In genomic region chr2:70248810-70249438, GRCh38 we compare ENCODE assay signal across 1 cellular context.
TF ChIP-seq lines count a peak whose summit lies in the region.

No MANE protein-coding gene starts in this region.

TF ChIP-seq in HepG2, 621 proteins besides CTCF, POLR2A, EP300 and RAD21 (continued from another document and continues in another):
- TF ChIP-seq ZBTB43 (CRISPR knock-in tag; conservative IDR thresholded peaks at IDR 0.05) (no peak; the same call in 1 of the 2 replicates), ZNF225 (CRISPR knock-in tag; IDR thresholded peaks at IDR 0.05) (no peak), NR2F1 (CRISPR knock-in tag; IDR thresholded peaks at IDR 0.05) (0 out of 4 replicates have a peak, but pooled peaks of 1 of the 2 experiments have one; percentile 10), ZNF567 (CRISPR knock-in tag; IDR thresholded peaks at IDR 0.05; ENCODE audit: borderline replicate concordance) (no peak), ZNF724P (CRISPR knock-in tag; IDR thresholded peaks at IDR 0.05; ENCODE audit: borderline replicate concordance) (no peak), FOXK1 (CRISPR knock-in tag; IDR thresholded peaks at IDR 0.05; ENCODE audit: borderline replicate concordance, low read depth) (peak; percentile 94; the same call in 1 of the 2 replicates), NFIB (CRISPR knock-in tag; IDR thresholded peaks at IDR 0.05; ENCODE audit: borderline replicate concordance) (no peak), ZSCAN5A (CRISPR knock-in tag; IDR thresholded peaks at IDR 0.05; ENCODE audit: borderline replicate concordance) (no peak), ARNTL (CRISPR knock-in tag; IDR thresholded peaks at IDR 0.05) (peak; percentile 49; the same call in 1 of the 2 replicates), MAFF (IDR thresholded peaks at IDR 0.05; ENCODE audit: low read depth, low read length) (no peak), ZNF263 (CRISPR knock-in tag; IDR thresholded peaks at IDR 0.05) (no peak; the same call in 1 of the 2 replicates), RFX1 (IDR thresholded peaks at IDR 0.05) (no peak), TBX3 (IDR thresholded peaks at IDR 0.05; ENCODE audit: borderline replicate concordance) (peak; percentile 23; the same call in 1 of the 2 replicates), NR2F2 (IDR thresholded peaks at IDR 0.05; ENCODE audit: borderline replicate concordance, low read depth) (peak; percentile 55; the same call in 1 of the 2 replicates), ZNF747 (CRISPR knock-in tag; IDR thresholded peaks at IDR 0.05; ENCODE audit: borderline replicate concordance) (no peak), ZMYM3 (CRISPR knock-in tag; IDR thresholded peaks at IDR 0.05) (no peak), PRMT3 (CRISPR knock-in tag; IDR thresholded peaks at IDR 0.05; ENCODE audit: borderline replicate concordance, low read depth) (no peak), MIER2 (CRISPR knock-in tag; IDR thresholded peaks at IDR 0.05) (0 out of 2 replicates have a peak, but pooled peaks have one; percentile 19), ZNF7 (CRISPR knock-in tag; IDR thresholded peaks at IDR 0.05) (0 out of 2 replicates have a peak, but pooled peaks have one; percentile 7), SATB2 (CRISPR knock-in tag; IDR thresholded peaks at IDR 0.05) (no peak; the same call in 1 of the 2 replicates), ATRX (CRISPR knock-in tag; IDR thresholded peaks at IDR 0.05; ENCODE audit: borderline replicate concordance) (no peak), HHEX (CRISPR knock-in tag; IDR thresholded peaks at IDR 0.05) (no peak), TGIF2 (CRISPR knock-in tag; IDR thresholded peaks at IDR 0.05) (peak; percentile 59; the same call in 1 of the 2 replicates), MAFK (conservative IDR thresholded peaks at IDR 0.05 in 1 of 2, IDR thresholded peaks at IDR 0.05 in 1 of 2; ENCODE audit: low read length in 2 of 2) (no peak), ZNF569 (CRISPR knock-in tag; IDR thresholded peaks at IDR 0.05; ENCODE audit: borderline replicate concordance) (no peak), FOXC1 (CRISPR knock-in tag; IDR thresholded peaks at IDR 0.05; ENCODE audit: borderline replicate concordance) (peak; percentile 6; the same call in 1 of the 2 replicates), JUN (CRISPR knock-in tag; IDR thresholded peaks at IDR 0.05) (peak; percentile 33), HCFC1 (IDR thresholded peaks at IDR 0.05; ENCODE audit: low read depth, low read length) (no peak), ZC3H4 (CRISPR knock-in tag; IDR thresholded peaks at IDR 0.05; ENCODE audit: borderline replicate concordance) (no peak), ZNF496 (CRISPR knock-in tag; IDR thresholded peaks at IDR 0.05; ENCODE audit: insufficient replicate concordance) (no peak), ISX (CRISPR knock-in tag; conservative IDR thresholded peaks at IDR 0.05) (no peak), ELF1 (CRISPR knock-in tag; IDR thresholded peaks at IDR 0.05) (no peak), ZNF780A (CRISPR knock-in tag; IDR thresholded peaks at IDR 0.05) (no peak), ZNF766 (CRISPR knock-in tag; IDR thresholded peaks at IDR 0.05; ENCODE audit: borderline replicate concordance) (no peak), MZF1 (CRISPR knock-in tag; IDR thresholded peaks at IDR 0.05; ENCODE audit: borderline replicate concordance) (no peak)
- TF ChIP-seq, protein P1, sequence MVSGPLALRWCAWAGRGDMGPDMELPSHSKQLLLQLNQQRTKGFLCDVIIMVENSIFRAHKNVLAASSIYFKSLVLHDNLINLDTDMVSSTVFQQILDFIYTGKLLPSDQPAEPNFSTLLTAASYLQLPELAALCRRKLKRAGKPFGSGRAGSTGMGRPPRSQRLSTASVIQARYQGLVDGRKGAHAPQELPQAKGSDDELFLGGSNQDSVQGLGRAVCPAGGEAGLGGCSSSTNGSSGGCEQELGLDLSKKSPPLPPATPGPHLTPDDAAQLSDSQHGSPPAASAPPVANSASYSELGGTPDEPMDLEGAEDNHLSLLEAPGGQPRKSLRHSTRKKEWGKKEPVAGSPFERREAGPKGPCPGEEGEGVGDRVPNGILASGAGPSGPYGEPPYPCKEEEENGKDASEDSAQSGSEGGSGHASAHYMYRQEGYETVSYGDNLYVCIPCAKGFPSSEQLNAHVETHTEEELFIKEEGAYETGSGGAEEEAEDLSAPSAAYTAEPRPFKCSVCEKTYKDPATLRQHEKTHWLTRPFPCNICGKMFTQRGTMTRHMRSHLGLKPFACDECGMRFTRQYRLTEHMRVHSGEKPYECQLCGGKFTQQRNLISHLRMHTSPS (CRISPR knock-in tag; IDR thresholded peaks at IDR 0.05; ENCODE audit: low read depth) = no peak
- TF ChIP-seq, protein P2, sequence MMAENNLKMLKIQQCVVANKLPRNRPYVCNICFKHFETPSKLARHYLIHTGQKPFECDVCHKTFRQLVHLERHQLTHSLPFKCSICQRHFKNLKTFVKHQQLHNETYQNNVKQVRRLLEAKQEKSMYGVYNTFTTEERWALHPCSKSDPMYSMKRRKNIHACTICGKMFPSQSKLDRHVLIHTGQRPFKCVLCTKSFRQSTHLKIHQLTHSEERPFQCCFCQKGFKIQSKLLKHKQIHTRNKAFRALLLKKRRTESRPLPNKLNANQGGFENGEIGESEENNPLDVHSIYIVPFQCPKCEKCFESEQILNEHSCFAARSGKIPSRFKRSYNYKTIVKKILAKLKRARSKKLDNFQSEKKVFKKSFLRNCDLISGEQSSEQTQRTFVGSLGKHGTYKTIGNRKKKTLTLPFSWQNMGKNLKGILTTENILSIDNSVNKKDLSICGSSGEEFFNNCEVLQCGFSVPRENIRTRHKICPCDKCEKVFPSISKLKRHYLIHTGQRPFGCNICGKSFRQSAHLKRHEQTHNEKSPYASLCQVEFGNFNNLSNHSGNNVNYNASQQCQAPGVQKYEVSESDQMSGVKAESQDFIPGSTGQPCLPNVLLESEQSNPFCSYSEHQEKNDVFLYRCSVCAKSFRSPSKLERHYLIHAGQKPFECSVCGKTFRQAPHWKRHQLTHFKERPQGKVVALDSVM (CRISPR knock-in tag; IDR thresholded peaks at IDR 0.05) = peak; percentile 49; the same call in 1 of the 2 replicates
- TF ChIP-seq, protein P3, sequence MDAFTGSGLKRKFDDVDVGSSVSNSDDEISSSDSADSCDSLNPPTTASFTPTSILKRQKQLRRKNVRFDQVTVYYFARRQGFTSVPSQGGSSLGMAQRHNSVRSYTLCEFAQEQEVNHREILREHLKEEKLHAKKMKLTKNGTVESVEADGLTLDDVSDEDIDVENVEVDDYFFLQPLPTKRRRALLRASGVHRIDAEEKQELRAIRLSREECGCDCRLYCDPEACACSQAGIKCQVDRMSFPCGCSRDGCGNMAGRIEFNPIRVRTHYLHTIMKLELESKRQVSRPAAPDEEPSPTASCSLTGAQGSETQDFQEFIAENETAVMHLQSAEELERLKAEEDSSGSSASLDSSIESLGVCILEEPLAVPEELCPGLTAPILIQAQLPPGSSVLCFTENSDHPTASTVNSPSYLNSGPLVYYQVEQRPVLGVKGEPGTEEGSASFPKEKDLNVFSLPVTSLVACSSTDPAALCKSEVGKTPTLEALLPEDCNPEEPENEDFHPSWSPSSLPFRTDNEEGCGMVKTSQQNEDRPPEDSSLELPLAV (CRISPR knock-in tag; conservative IDR thresholded peaks at IDR 0.05; ENCODE audit: low read depth) = no peak
- TF ChIP-seq, protein P4, sequence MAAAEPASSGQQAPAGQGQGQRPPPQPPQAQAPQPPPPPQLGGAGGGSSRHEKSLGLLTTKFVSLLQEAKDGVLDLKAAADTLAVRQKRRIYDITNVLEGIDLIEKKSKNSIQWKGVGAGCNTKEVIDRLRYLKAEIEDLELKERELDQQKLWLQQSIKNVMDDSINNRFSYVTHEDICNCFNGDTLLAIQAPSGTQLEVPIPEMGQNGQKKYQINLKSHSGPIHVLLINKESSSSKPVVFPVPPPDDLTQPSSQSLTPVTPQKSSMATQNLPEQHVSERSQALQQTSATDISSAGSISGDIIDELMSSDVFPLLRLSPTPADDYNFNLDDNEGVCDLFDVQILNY (CRISPR knock-in tag; conservative IDR thresholded peaks at IDR 0.05) = no peak; the same call in 1 of the 2 replicates
- TF ChIP-seq, protein P5, sequence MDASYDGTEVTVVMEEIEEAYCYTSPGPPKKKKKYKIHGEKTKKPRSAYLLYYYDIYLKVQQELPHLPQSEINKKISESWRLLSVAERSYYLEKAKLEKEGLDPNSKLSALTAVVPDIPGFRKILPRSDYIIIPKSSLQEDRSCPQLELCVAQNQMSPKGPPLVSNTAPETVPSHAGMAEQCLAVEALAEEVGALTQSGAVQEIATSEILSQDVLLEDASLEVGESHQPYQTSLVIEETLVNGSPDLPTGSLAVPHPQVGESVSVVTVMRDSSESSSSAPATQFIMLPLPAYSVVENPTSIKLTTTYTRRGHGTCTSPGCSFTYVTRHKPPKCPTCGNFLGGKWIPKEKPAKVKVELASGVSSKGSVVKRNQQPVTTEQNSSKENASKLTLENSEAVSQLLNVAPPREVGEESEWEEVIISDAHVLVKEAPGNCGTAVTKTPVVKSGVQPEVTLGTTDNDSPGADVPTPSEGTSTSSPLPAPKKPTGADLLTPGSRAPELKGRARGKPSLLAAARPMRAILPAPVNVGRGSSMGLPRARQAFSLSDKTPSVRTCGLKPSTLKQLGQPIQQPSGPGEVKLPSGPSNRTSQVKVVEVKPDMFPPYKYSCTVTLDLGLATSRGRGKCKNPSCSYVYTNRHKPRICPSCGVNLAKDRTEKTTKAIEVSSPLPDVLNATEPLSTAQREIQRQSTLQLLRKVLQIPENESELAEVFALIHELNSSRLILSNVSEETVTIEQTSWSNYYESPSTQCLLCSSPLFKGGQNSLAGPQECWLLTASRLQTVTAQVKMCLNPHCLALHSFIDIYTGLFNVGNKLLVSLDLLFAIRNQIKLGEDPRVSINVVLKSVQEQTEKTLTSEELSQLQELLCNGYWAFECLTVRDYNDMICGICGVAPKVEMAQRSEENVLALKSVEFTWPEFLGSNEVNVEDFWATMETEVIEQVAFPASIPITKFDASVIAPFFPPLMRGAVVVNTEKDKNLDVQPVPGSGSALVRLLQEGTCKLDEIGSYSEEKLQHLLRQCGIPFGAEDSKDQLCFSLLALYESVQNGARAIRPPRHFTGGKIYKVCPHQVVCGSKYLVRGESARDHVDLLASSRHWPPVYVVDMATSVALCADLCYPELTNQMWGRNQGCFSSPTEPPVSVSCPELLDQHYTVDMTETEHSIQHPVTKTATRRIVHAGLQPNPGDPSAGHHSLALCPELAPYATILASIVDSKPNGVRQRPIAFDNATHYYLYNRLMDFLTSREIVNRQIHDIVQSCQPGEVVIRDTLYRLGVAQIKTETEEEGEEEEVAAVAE (CRISPR knock-in tag; IDR thresholded peaks at IDR 0.05; ENCODE audit: borderline replicate concordance) = peak; percentile 46; the same call in 1 of the 2 replicates
- TF ChIP-seq, protein P6, sequence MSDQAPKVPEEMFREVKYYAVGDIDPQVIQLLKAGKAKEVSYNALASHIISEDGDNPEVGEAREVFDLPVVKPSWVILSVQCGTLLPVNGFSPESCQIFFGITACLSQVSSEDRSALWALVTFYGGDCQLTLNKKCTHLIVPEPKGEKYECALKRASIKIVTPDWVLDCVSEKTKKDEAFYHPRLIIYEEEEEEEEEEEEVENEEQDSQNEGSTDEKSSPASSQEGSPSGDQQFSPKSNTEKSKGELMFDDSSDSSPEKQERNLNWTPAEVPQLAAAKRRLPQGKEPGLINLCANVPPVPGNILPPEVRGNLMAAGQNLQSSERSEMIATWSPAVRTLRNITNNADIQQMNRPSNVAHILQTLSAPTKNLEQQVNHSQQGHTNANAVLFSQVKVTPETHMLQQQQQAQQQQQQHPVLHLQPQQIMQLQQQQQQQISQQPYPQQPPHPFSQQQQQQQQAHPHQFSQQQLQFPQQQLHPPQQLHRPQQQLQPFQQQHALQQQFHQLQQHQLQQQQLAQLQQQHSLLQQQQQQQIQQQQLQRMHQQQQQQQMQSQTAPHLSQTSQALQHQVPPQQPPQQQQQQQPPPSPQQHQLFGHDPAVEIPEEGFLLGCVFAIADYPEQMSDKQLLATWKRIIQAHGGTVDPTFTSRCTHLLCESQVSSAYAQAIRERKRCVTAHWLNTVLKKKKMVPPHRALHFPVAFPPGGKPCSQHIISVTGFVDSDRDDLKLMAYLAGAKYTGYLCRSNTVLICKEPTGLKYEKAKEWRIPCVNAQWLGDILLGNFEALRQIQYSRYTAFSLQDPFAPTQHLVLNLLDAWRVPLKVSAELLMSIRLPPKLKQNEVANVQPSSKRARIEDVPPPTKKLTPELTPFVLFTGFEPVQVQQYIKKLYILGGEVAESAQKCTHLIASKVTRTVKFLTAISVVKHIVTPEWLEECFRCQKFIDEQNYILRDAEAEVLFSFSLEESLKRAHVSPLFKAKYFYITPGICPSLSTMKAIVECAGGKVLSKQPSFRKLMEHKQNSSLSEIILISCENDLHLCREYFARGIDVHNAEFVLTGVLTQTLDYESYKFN (CRISPR knock-in tag; conservative IDR thresholded peaks at IDR 0.05) = 0 out of 2 replicates have a peak, but pooled peaks have one; percentile 4
- TF ChIP-seq, protein P7, sequence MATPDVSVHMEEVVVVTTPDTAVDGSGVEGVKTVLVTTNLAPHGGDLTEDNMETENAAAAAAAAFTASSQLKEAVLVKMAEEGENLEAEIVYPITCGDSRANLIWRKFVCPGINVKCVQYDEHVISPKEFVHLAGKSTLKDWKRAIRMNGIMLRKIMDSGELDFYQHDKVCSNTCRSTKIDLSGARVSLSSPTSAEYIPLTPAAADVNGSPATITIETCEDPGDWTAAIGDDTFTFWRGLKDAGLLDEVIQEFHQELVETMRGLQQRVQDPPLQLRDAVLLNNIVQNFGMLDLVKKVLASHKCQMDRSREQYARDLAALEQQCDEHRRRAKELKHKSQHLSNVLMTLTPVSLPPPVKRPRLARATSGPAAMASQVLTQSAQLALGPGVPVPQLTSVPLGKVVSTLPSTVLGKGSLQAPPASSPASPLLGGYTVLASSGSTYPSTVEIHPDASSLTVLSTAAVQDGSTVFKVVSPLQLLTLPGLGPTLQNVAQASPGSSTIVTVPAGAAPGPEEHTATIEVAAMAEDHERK (CRISPR knock-in tag; IDR thresholded peaks at IDR 0.05; ENCODE audit: low read depth) = no peak
